In genomic region chr9:37373621-37374020, GRCh38 we compare ENCODE assay signal across 1 cellular context.
TF ChIP-seq lines count a peak whose summit lies in the region.

No MANE protein-coding gene starts in this region.

TF ChIP-seq in GM12878, 131 proteins besides CTCF, POLR2A, EP300 and RAD21:
- no peak for TF ChIP-seq CHD2 (IDR thresholded peaks at IDR 0.05; ENCODE audit: borderline replicate concordance, low read depth, low read length)
- no peak for TF ChIP-seq CBX3 (IDR thresholded peaks at IDR 0.05; ENCODE audit: borderline replicate concordance, low read depth)
- TF ChIP-seq NR2C2 (IDR thresholded peaks at IDR 0.05; ENCODE audit: borderline replicate concordance, control insufficient read depth, insufficient read length, low read depth) = no peak
- TF ChIP-seq ZBTB11 (CRISPR knock-in tag; IDR thresholded peaks at IDR 0.05) = no peak
- no peak for TF ChIP-seq ZBED1 (IDR thresholded peaks at IDR 0.05; ENCODE audit: borderline replicate concordance)
- no peak for TF ChIP-seq LARP7 (IDR thresholded peaks at IDR 0.05)
- TF ChIP-seq, protein P1, sequence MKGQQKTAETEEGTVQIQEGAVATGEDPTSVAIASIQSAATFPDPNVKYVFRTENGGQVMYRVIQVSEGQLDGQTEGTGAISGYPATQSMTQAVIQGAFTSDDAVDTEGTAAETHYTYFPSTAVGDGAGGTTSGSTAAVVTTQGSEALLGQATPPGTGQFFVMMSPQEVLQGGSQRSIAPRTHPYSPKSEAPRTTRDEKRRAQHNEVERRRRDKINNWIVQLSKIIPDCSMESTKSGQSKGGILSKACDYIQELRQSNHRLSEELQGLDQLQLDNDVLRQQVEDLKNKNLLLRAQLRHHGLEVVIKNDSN (IDR thresholded peaks at IDR 0.05; ENCODE audit: borderline replicate concordance, extremely low read length, insufficient read depth, low read depth, low read length) = no peak
- TF ChIP-seq CEBPB (IDR thresholded peaks at IDR 0.05; ENCODE audit: borderline replicate concordance in 1 of 2, low read depth in 2 of 2, low read length in 2 of 2) = no peak
- TF ChIP-seq RFX5 (IDR thresholded peaks at IDR 0.05; ENCODE audit: low read depth, low read length) = no peak
- TF ChIP-seq CUX1 (IDR thresholded peaks at IDR 0.05; ENCODE audit: insufficient replicate concordance, low read depth, low read length) = no peak
